ENCODE assay signal across 1 cellular context in the genomic region with DNA sequence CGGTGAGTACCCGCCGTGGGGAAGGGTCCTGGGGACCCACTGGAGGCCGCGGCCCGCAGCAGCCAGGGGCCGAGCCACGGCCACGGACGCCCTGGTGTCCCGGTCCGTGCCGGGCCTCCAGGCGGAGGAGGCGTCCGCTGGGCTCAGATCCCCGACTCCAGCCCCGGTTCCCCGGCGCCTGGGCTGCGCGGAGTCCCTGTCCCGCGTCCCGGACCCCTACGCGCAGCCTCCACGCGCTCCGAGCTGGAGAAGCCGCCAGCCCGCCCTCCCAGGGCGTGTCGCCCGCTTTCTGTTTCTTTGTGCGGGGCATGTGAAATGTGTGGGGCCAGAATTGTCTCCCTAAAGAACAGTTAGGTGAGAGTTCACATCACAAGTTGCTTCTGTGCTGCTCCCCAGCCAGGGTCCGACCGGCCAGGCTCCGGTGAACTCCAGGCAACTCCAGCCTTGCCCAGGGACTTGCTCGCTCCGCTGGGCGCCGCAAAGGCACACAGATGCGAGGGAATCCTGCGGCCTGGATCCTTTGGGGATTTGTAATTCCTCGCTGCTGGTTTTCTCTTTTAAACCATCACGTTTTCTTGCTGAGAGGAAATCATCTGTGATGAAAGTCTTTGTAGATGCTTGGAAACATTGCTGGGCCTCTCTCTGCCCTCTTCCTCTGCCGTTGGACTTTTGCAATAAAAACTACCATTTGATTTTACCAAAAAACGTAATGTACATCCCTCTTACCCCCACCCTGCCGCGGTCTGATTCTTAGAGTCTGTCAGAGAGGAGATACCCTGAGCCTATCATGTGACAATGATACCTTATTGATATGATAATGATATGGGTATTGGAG.
TF ChIP-seq lines count a peak whose summit lies in the region.

No MANE protein-coding gene starts in this region.

TF ChIP-seq in H1, 55 proteins besides CTCF, POLR2A, EP300 and RAD21 (continued from another document):
- TF ChIP-seq TAF1 (IDR thresholded peaks at IDR 0.05; ENCODE audit: low read depth, low read length), result peak; percentile 22; the same call in 1 of the 2 replicates
- no peak for TF ChIP-seq BACH1 (IDR thresholded peaks at IDR 0.05; ENCODE audit: low read length)
- TF ChIP-seq KDM4A (IDR thresholded peaks at IDR 0.05; ENCODE audit: low read depth, low read length, severe bottlenecking), result peak; percentile 85
- TF ChIP-seq POLR2AphosphoS5 (IDR thresholded peaks at IDR 0.05; ENCODE audit: low read depth, low read length), result peak; percentile 49; the same call in 1 of the 2 replicates
- no peak for TF ChIP-seq TAF7 (optimal IDR thresholded peaks at IDR 0.05; ENCODE audit: borderline replicate concordance, low read depth, low read length)
- peak; percentile 30; the same call in 1 of the 2 replicates for TF ChIP-seq RBBP5 (IDR thresholded peaks at IDR 0.05; ENCODE audit: borderline replicate concordance, low read depth, low read length)
TF ChIP-seq in H1: peak in this region for 7.
